In the genomic region with DNA sequence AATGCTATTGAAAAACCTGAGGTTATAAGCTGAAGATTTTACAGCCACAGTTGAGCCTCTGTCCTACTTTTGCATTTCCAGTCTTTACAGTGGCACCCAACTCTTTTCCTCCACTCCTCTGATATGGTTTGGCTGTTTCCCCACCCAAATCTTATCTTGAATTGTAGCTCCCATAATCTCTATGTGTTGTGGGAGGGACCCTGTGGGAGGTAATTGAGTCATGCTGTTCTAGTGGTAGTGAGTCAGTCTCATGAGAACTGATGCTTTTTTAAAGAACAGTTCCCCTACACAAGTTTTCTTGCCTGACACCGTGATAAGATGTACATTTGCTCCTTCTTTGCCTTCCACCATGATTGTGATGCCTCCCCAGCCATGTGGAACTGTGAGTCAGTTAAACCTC, we compare ENCODE assay signal across 14 cellular contexts.
"Had no signal": no experiment of that assay in that cellular context is flagged by ENCODE, and none has a peak within 500 bp of the region (broad histone marks: within the 10 kb centered on the region; RNA-seq: fewer than 3 reads in every experiment).

No MANE protein-coding gene starts in this region.

- ATAC-seq: activated CD8-positive, alpha-beta memory T cell treated with anti-CD3 and anti-CD28 coated beads, Interleukin-2, amount 10 ng/mL, durations not matched to agents 7 days and 5 days; effector memory CD8-positive, alpha-beta T cell; T-helper 17 cell had no signal

- H3K36me3 ChIP-seq: left ventricle myocardium inferior, upper lobe of left lung had no signal

- H3K4me3 ChIP-seq: left ventricle myocardium inferior, upper lobe of left lung had no signal

- H3K9me3 ChIP-seq: left ventricle myocardium inferior, upper lobe of left lung had no signal

- DNase-seq: activated CD8-positive, alpha-beta memory T cell treated with anti-CD3 and anti-CD28 coated beads, Interleukin-2, amount 10 ng/mL, durations not matched to agents 7 days and 5 days; activated effector memory CD4-positive, alpha-beta T cell treated with Interleukin-2 at 50 U/mL for 16 hours; activated naive CD8-positive, alpha-beta T cell treated with anti-CD3 and anti-CD28 coated beads for 36 hours; activated T-cell treated with anti-CD3 and anti-CD28 coated beads, Interleukin-2, amount 50 U/mL, for 24 hours; anterior cingulate cortex; central memory CD4-positive, alpha-beta T cell; effector memory CD8-positive, alpha-beta T cell; glutamatergic neuron; left ventricle myocardium inferior; nephron progenitor cell; stimulated activated CD4-positive, alpha-beta T cell treated with anti-CD3 and anti-CD28 coated beads, Interleukin-2, amount 100 ng/mL, for 48 hours; stimulated activated naive CD4-positive, alpha-beta T cell treated with Interleukin-2 at 50 U/mL for 16 hours; T-helper 17 cell; upper lobe of left lung had no signal

- H3K27ac ChIP-seq: left ventricle myocardium inferior, upper lobe of left lung had no signal

- H3K4me1 ChIP-seq: left ventricle myocardium inferior, upper lobe of left lung had no signal

- H3K27me3 ChIP-seq: upper lobe of left lung had no signal
